ENCODE assay signal across 9 cellular contexts in the genomic region with DNA sequence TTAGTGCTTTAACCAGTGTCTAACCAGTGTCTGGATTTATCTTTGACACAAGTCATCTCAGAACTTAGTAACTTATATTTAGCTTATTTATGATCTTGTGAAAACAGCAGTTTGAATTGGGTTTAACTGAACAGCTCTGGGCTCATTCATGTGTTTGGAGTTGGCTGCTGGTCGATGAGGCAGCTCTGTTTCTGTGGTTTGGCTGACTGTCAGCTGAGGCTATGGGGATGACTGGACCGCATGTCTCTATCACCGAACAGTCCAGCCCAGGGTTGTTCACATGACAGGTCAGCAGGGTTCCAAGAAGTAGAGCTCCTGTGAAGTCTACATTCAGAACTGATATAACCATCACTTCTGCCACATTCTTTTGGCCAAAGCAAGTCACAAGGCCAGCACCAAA. TPM values are rescaled to one million over a fixed set of nuclear protein-coding genes. Genes with fewer than 3 reads are reported as not detected.
A peak's percentile ranks its signal among the peaks of the same experiment; 100 is the strongest.
DNase-seq lines count a peak whose midpoint lies in the region; ATAC-seq and TF ChIP-seq lines count a peak whose summit lies in the region.
"Had no signal": no experiment of that assay in that cellular context is flagged by ENCODE, and none has a peak within 500 bp of the region (broad histone marks: within the 10 kb centered on the region; RNA-seq: fewer than 3 reads in every experiment).

No MANE protein-coding gene starts in this region.

- intact Hi-C loops in activated CD4-positive, alpha-beta memory T cell treated with anti-CD3 and anti-CD28 coated beads for 36 hours (cut with micrococcal nuclease): no loop called here
- intact Hi-C loops in left colon (cut with DNase I, micrococcal nuclease): no loop called here
- intact Hi-C loops in activated T-helper 2 cell treated with anti-CD3 and anti-CD28 coated beads, Interferon-gamma antibody, Interleukin-2, Interleukin-4, amounts not matched to agents 10 μg/mL and 5 μg/mL and 100 μg/mL, durations not matched to agents 14 hours and 24 hours and 36 hours (cut with micrococcal nuclease): no loop called here

- H3K79me2 ChIP-seq in SK-N-SH (ENCODE audit: insufficient read depth): no peaks in the 10 kb centered on the region

- 4% methylated on average over 2 of the region's 3 CpGs for WGBS in SK-N-SH (ENCODE audit: low lambda C conversion rate)

- no peak overlapping the region for H3K9ac ChIP-seq in SK-N-SH

- TF ChIP-seq EP300 in SK-N-SH (IDR thresholded peaks at IDR 0.05; ENCODE audit: borderline replicate concordance in 1 of 2, low read depth in 1 of 2, low read length in 1 of 2): peak in 1 of 2 experiments; percentile 44; a peak in 1 of 4 replicates

- H2AFZ ChIP-seq in SK-N-SH (ENCODE audit: low read depth): peak overlapping the region; percentile 23; the same call in 1 of the 2 replicates

- no peaks in the 10 kb centered on the region for H4K20me1 ChIP-seq in SK-N-SH (ENCODE audit: insufficient read depth)

- DNase-seq in activated CD4-positive, alpha-beta memory T cell treated with anti-CD3 and anti-CD28 coated beads for 36 hours: peak; percentile 28
- DNase-seq in activated CD4-positive, alpha-beta memory T cell treated with anti-CD3 and anti-CD28 coated beads, Interleukin-2, amount 10 ng/mL, durations not matched to agents 7 days and 5 days: no peak
- DNase-seq in SK-N-SH (no peak), left colon (peak; percentile 11 to 41)
- DNase-seq in activated T-helper 2 cell treated with anti-CD3 and anti-CD28 coated beads, Interferon-gamma antibody, Interleukin-2, Interleukin-4, amounts not matched to agents 10 μg/mL and 5 μg/mL and 100 μg/mL, durations not matched to agents 14 hours and 24 hours and 36 hours (ENCODE audit: low spot score): no peak
- no peak for DNase-seq in activated effector memory CD4-positive, alpha-beta T cell treated with Interleukin-2 at 50 U/mL for 16 hours
- DNase-seq in activated CD4-positive, alpha-beta T cell treated with anti-CD3 and anti-CD28 coated beads for 4 hours: no peak

- H3K27ac ChIP-seq in SK-N-SH (ENCODE audit: low read depth in 2 of 2, low read length in 1 of 2): peak overlapping the region in 1 of 2 experiments; percentile 64; a peak in 2 of 4 replicates
- H3K27ac ChIP-seq: thyroid gland had no signal

- no peaks in the 10 kb centered on the region for H3K9me2 ChIP-seq in SK-N-SH

- no peak for TF ChIP-seq CTCF in SK-N-SH (IDR thresholded peaks at IDR 0.05)

- no peaks in the 10 kb centered on the region for H3K27me3 Mint-ChIP-seq in activated CD4-positive, alpha-beta memory T cell treated with anti-CD3 and anti-CD28 coated beads for 36 hours
- no peaks in the 10 kb centered on the region for H3K27me3 Mint-ChIP-seq in activated CD4-positive, alpha-beta memory T cell treated with anti-CD3 and anti-CD28 coated beads, Interleukin-2, amount 10 ng/mL, durations not matched to agents 7 days and 5 days
- H3K27me3 Mint-ChIP-seq in activated T-helper 2 cell treated with anti-CD3 and anti-CD28 coated beads, Interferon-gamma antibody, Interleukin-2, Interleukin-4, amounts not matched to agents 10 μg/mL and 5 μg/mL and 100 μg/mL, durations not matched to agents 14 hours and 24 hours and 36 hours (ENCODE audit: low read depth): no peaks in the 10 kb centered on the region

- peaks cover 0 to 5% of the 10 kb centered on the region in 2 experiments; a peak in 2 of 4 replicates for H3K4me1 ChIP-seq in SK-N-SH (ENCODE audit: control insufficient read depth in 1 of 2, insufficient read depth in 2 of 2, low read depth in 1 of 2, low read length in 1 of 2)
- H3K4me1 ChIP-seq: thyroid gland had no signal

- H3K27ac Mint-ChIP-seq in activated CD4-positive, alpha-beta memory T cell treated with anti-CD3 and anti-CD28 coated beads for 36 hours: no peak overlapping the region
- H3K27ac Mint-ChIP-seq in activated CD4-positive, alpha-beta memory T cell treated with anti-CD3 and anti-CD28 coated beads, Interleukin-2, amount 10 ng/mL, durations not matched to agents 7 days and 5 days: no peak overlapping the region
- H3K27ac Mint-ChIP-seq in activated T-helper 2 cell treated with anti-CD3 and anti-CD28 coated beads, Interferon-gamma antibody, Interleukin-2, Interleukin-4, amounts not matched to agents 10 μg/mL and 5 μg/mL and 100 μg/mL, durations not matched to agents 14 hours and 24 hours and 36 hours: no peak overlapping the region

- H3K36me3 Mint-ChIP-seq in activated CD4-positive, alpha-beta memory T cell treated with anti-CD3 and anti-CD28 coated beads for 36 hours: no peaks in the 10 kb centered on the region
- no peaks in the 10 kb centered on the region for H3K36me3 Mint-ChIP-seq in activated CD4-positive, alpha-beta memory T cell treated with anti-CD3 and anti-CD28 coated beads, Interleukin-2, amount 10 ng/mL, durations not matched to agents 7 days and 5 days (ENCODE audit: low read depth)
- no peaks in the 10 kb centered on the region for H3K36me3 Mint-ChIP-seq in activated T-helper 2 cell treated with anti-CD3 and anti-CD28 coated beads, Interferon-gamma antibody, Interleukin-2, Interleukin-4, amounts not matched to agents 10 μg/mL and 5 μg/mL and 100 μg/mL, durations not matched to agents 14 hours and 24 hours and 36 hours (ENCODE audit: low read depth)

- POLR2A ChIA-PET in activated CD4-positive, alpha-beta memory T cell treated with anti-CD3 and anti-CD28 coated beads for 36 hours (lab: Charles Lee): no interaction called here
- POLR2A ChIA-PET in activated CD4-positive, alpha-beta memory T cell treated with anti-CD3 and anti-CD28 coated beads, Interleukin-2, amount 10 ng/mL, durations not matched to agents 7 days and 5 days (lab: Charles Lee): no interaction called here
- POLR2A ChIA-PET in SK-N-SH (lab: Yijun Ruan, JAX): no interaction called here

- H3K9me3 ChIP-seq in SK-N-SH: 0 out of 2 replicates have a peak, but pooled peaks cover 8% of the 10 kb centered on the region
- H3K9me3 ChIP-seq: thyroid gland had no signal

- H3K27me3 ChIP-seq in SK-N-SH (ENCODE audit: insufficient read depth): peaks cover 11% of the 10 kb centered on the region; the same call in 1 of the 2 replicates
- H3K27me3 ChIP-seq: thyroid gland had no signal

- no peak for TF ChIP-seq RAD21 in SK-N-SH (IDR thresholded peaks at IDR 0.05; ENCODE audit: low read length)

- H3K4me3 Mint-ChIP-seq in activated CD4-positive, alpha-beta memory T cell treated with anti-CD3 and anti-CD28 coated beads for 36 hours: no peak overlapping the region
- no peak overlapping the region for H3K4me3 Mint-ChIP-seq in activated CD4-positive, alpha-beta memory T cell treated with anti-CD3 and anti-CD28 coated beads, Interleukin-2, amount 10 ng/mL, durations not matched to agents 7 days and 5 days
- H3K4me3 Mint-ChIP-seq in activated T-helper 2 cell treated with anti-CD3 and anti-CD28 coated beads, Interferon-gamma antibody, Interleukin-2, Interleukin-4, amounts not matched to agents 10 μg/mL and 5 μg/mL and 100 μg/mL, durations not matched to agents 14 hours and 24 hours and 36 hours (ENCODE audit: low read depth): no peak overlapping the region

- no peaks in the 10 kb centered on the region for H3K4me1 Mint-ChIP-seq in activated CD4-positive, alpha-beta memory T cell treated with anti-CD3 and anti-CD28 coated beads for 36 hours (ENCODE audit: low read depth)
- no peaks in the 10 kb centered on the region for H3K4me1 Mint-ChIP-seq in activated CD4-positive, alpha-beta memory T cell treated with anti-CD3 and anti-CD28 coated beads, Interleukin-2, amount 10 ng/mL, durations not matched to agents 7 days and 5 days
- H3K4me1 Mint-ChIP-seq in activated T-helper 2 cell treated with anti-CD3 and anti-CD28 coated beads, Interferon-gamma antibody, Interleukin-2, Interleukin-4, amounts not matched to agents 10 μg/mL and 5 μg/mL and 100 μg/mL, durations not matched to agents 14 hours and 24 hours and 36 hours (ENCODE audit: low read depth): no peaks in the 10 kb centered on the region

- no peaks in the 10 kb centered on the region for H3K9me3 Mint-ChIP-seq in activated CD4-positive, alpha-beta memory T cell treated with anti-CD3 and anti-CD28 coated beads for 36 hours
- H3K9me3 Mint-ChIP-seq in activated CD4-positive, alpha-beta memory T cell treated with anti-CD3 and anti-CD28 coated beads, Interleukin-2, amount 10 ng/mL, durations not matched to agents 7 days and 5 days: peaks cover 2% of the 10 kb centered on the region
- no peaks in the 10 kb centered on the region for H3K9me3 Mint-ChIP-seq in activated T-helper 2 cell treated with anti-CD3 and anti-CD28 coated beads, Interferon-gamma antibody, Interleukin-2, Interleukin-4, amounts not matched to agents 10 μg/mL and 5 μg/mL and 100 μg/mL, durations not matched to agents 14 hours and 24 hours and 36 hours

- peaks cover 10% of the 10 kb centered on the region for H3F3A ChIP-seq in SK-N-SH (replicated peaks; ENCODE audit: insufficient read depth)

- ATAC-seq in HG02885 (IDR thresholded peaks at IDR 0.05; ENCODE audit: poor library complexity, unreplicated experiment) (peak; percentile 97), left colon (no peak)

- CTCF ChIA-PET in activated CD4-positive, alpha-beta memory T cell treated with anti-CD3 and anti-CD28 coated beads for 36 hours (lab: Charles Lee): interaction anchor here (1.0 kb wide), 1 partner anchor 19 kb away, joined by 3 read pairs; no protein-coding TSS in a partner anchor
- CTCF ChIA-PET in activated CD4-positive, alpha-beta memory T cell treated with anti-CD3 and anti-CD28 coated beads, Interleukin-2, amount 10 ng/mL, durations not matched to agents 7 days and 5 days (lab: Charles Lee): interaction anchor here (0.6 to 0.9 kb wide), 2 partner anchors 103 to 160 kb away, joined by 3 to 4 read pairs; no protein-coding TSS in a partner anchor
- CTCF ChIA-PET in SK-N-SH (lab: Yijun Ruan, JAX): interaction anchor here (1.3 to 1.4 kb wide), 2 partner anchors 77 to 192 kb away, joined by 3 to 4 read pairs; no protein-coding TSS in a partner anchor

- peak overlapping the region; percentile 67 for H3K4me2 ChIP-seq in SK-N-SH

- no peak overlapping the region; a peak in 1 of 4 replicates for H3K4me3 ChIP-seq in SK-N-SH (ENCODE audit: low read depth in 2 of 2, low read length in 1 of 2)
- H3K4me3 ChIP-seq: thyroid gland had no signal

- H3K36me3 ChIP-seq in SK-N-SH (replicated peaks in 1 of 2; ENCODE audit: control insufficient read depth in 1 of 2, insufficient read depth in 2 of 2, low read length in 1 of 2): no peaks in the 10 kb centered on the region
- H3K36me3 ChIP-seq: thyroid gland had no signal

TF ChIP-seq in SK-N-SH, 30 proteins besides CTCF, POLR2A, EP300 and RAD21 (continues in another document):
- TF ChIP-seq RCOR1 (IDR thresholded peaks at IDR 0.05; ENCODE audit: low read length) (no peak), SIN3A (IDR thresholded peaks at IDR 0.05; ENCODE audit: borderline replicate concordance, low read depth, low read length) (no peak)

RNA-seq across cellular contexts. Expression of gene C21orf91, which starts 29.1 kb away (rescaled TPM):
- total RNA-seq in activated CD4-positive, alpha-beta memory T cell treated with anti-CD3 and anti-CD28 coated beads for 36 hours: 10 to 100 TPM; 23.6 to 24.1 TPM
- 10 to 100 TPM; 55.9 to 57.1 TPM for total RNA-seq in activated CD4-positive, alpha-beta memory T cell treated with anti-CD3 and anti-CD28 coated beads, Interleukin-2, amount 10 ng/mL, durations not matched to agents 7 days and 5 days
- polyA plus RNA-seq in SK-N-SH (2012; rRNA removed): 2.2 TPM in 2 replicates
- 2.7 and 3.1 TPM in 2 replicates for polyA plus RNA-seq in SK-N-SH (2012; cell fraction: cytosol; rRNA removed)
- polyA plus RNA-seq in SK-N-SH (2012; cell fraction: nucleus; rRNA removed): 0.95 and 1.8 TPM in 2 replicates
- 1 to 10 TPM; 4.6 to 9.1 TPM for total RNA-seq in left colon
- total RNA-seq in activated T-helper 2 cell treated with anti-CD3 and anti-CD28 coated beads, Interferon-gamma antibody, Interleukin-2, Interleukin-4, amounts not matched to agents 10 μg/mL and 5 μg/mL and 100 μg/mL, durations not matched to agents 14 hours and 24 hours and 36 hours: 22.5 and 27.0 TPM in 2 replicates

Comparison
In these comparisons a context has a peak if more than half of its experiments do, and no peak if none do; other contexts are left out.
1. DNase-seq: peak in activated CD4-positive, alpha-beta memory T cell treated with anti-CD3 and anti-CD28 coated beads for 36 hours (single experiment) and left colon (2 of 2); none in activated CD4-positive, alpha-beta memory T cell treated with anti-CD3 and anti-CD28 coated beads, Interleukin-2, amount 10 ng/mL, durations not matched to agents 7 days and 5 days (single experiment), SK-N-SH (single experiment), activated T-helper 2 cell treated with anti-CD3 and anti-CD28 coated beads, Interferon-gamma antibody, Interleukin-2, Interleukin-4, amounts not matched to agents 10 μg/mL and 5 μg/mL and 100 μg/mL, durations not matched to agents 14 hours and 24 hours and 36 hours (single experiment), activated effector memory CD4-positive, alpha-beta T cell treated with Interleukin-2 at 50 U/mL for 16 hours (single experiment) and activated CD4-positive, alpha-beta T cell treated with anti-CD3 and anti-CD28 coated beads for 4 hours (0 of 2).